17 cellular contexts compared by ENCODE assay signal in the genomic region with DNA sequence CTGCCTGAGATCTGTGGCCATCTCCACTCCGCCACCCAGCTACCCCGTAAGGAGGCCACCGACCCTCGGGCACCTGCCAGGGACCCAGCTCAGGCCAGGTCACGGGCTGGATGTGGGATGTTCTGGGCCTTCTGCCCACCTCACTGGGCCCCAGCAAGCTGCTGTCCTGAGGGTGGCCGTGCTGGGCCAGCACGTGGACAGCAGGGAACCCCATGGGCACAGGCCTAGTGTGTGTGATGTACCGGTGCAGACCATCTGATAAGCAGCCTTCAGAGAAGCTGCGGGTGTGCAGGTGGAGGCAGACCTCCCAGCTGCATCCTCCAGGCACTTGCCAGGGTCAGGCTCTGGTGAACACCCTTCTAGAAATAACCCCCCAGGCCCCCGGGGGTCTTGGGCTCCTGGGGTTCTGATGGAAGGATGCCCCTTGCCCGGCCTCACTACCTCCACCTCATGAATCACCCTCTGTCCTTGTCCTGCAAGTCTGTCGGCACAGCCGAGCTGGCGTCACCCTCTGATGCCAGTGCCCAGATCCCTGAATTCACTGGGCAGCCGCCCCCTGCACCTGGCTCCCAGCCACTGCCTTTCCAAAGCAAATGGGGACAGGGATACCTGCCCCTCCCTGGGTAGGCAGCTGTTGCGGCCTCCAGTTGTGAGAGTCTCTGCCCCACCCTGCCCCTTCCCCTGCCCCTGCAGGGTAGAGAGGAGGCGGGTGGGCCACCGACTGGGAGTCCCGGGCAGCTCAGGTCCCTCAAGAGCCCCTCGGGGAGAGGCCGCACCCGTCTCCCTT.
A peak's percentile ranks its signal among the peaks of the same experiment; 100 is the strongest.
DNase-seq lines count a peak whose midpoint lies in the region; ATAC-seq and TF ChIP-seq lines count a peak whose summit lies in the region.
"Had no signal": no experiment of that assay in that cellular context is flagged by ENCODE, and none has a peak within 500 bp of the region (broad histone marks: within the 10 kb centered on the region; RNA-seq: fewer than 3 reads in every experiment).

No MANE protein-coding gene starts in this region.

- H3K36me3 ChIP-seq in BLaER1 treated with 17β-estradiol and CSF1 and Interleukin-3, amounts not matched to agents 10 nM and 100 nM = no peaks in the 10 kb centered on the region
- H3K36me3 ChIP-seq: brain microvascular endothelial cell had no signal

- no peaks in the 10 kb centered on the region for H3K4me1 Mint-ChIP-seq in CD4-positive, alpha-beta T cell (ENCODE audit: low read depth)
- H3K4me1 Mint-ChIP-seq: activated CD4-positive, alpha-beta T cell treated with anti-CD3 and anti-CD28 coated beads, Interleukin-2, amount 10 ng/mL, durations not matched to agents 7 days and 5 days had no signal

- no peaks in the 10 kb centered on the region for H3K36me3 Mint-ChIP-seq in CD4-positive, alpha-beta T cell (ENCODE audit: low read depth)

- H3K27ac ChIP-seq in BLaER1 treated with 17β-estradiol and CSF1 and Interleukin-3, amounts not matched to agents 10 nM and 100 nM = peak overlapping the region in 8 of 11 experiments; percentile 3 to 81 (median 63); a peak in 10 of 22 replicates
- peak overlapping the region; percentile 9; the same call in 1 of the 2 replicates for H3K27ac ChIP-seq in RWPE1
- no peak overlapping the region for H3K27ac ChIP-seq in CD4-positive, alpha-beta T cell (ENCODE audit: low read depth, low read length)
- H3K27ac ChIP-seq: brain microvascular endothelial cell, PC-9 had no signal

- intact Hi-C loops in head of caudate nucleus (cut with DNase I) = no loop called here
- intact Hi-C loops in CD4-positive, alpha-beta T cell (cut with DNase I, micrococcal nuclease) = no loop called here

- H3K9ac ChIP-seq in BLaER1 treated with 17β-estradiol and CSF1 and Interleukin-3, amounts not matched to agents 10 nM and 100 nM = peak overlapping the region in 9 of 11 experiments; percentile 16 to 72 (median 42); a peak in 15 of 22 replicates

- peaks cover 75 to 100% (median 95%) of the 10 kb centered on the region in 10 experiments for H3K4me1 ChIP-seq in BLaER1 treated with 17β-estradiol and CSF1 and Interleukin-3, amounts not matched to agents 10 nM and 100 nM

- no peak overlapping the region for H3K4me3 Mint-ChIP-seq in CD4-positive, alpha-beta T cell
- H3K4me3 Mint-ChIP-seq: activated CD4-positive, alpha-beta T cell treated with anti-CD3 and anti-CD28 coated beads, Interleukin-2, amount 10 ng/mL, durations not matched to agents 7 days and 5 days; stimulated activated naive CD8-positive, alpha-beta T cell treated with anti-CD3 and anti-CD28 coated beads, Interleukin-15, Interleukin-2, amounts not matched to agents 100 ng/mL and 50 ng/mL, for 24 hours had no signal

- POLR2A ChIA-PET in RWPE1 (lab: Yijun Ruan, JAX; ENCODE audit: low non-redundant PET) = no interaction called here
- POLR2A ChIA-PET in CD4-positive, alpha-beta T cell (lab: Charles Lee) = interaction anchor here (1.1 kb wide), 1 partner anchor 16 kb away, joined by 3 read pairs; no protein-coding TSS in a partner anchor

- no peak for ATAC-seq in CD4-positive, alpha-beta T cell (ENCODE audit: poor library complexity)

- peaks cover 0 to 76% (median 18%) of the 10 kb centered on the region in 11 experiments; a peak in 13 of 22 replicates for H4K20me1 ChIP-seq in BLaER1 treated with 17β-estradiol and CSF1 and Interleukin-3, amounts not matched to agents 10 nM and 100 nM

- H3K4me2 ChIP-seq in BLaER1 treated with 17β-estradiol and CSF1 and Interleukin-3, amounts not matched to agents 10 nM and 100 nM = peak overlapping the region; percentile 80 to 99 (median 97)
- H3K4me2 ChIP-seq: PC-9 had no signal

- no peaks in the 10 kb centered on the region for H3K27me3 Mint-ChIP-seq in CD4-positive, alpha-beta T cell
- H3K27me3 Mint-ChIP-seq: activated CD4-positive, alpha-beta T cell treated with anti-CD3 and anti-CD28 coated beads, Interleukin-2, amount 10 ng/mL, durations not matched to agents 7 days and 5 days; stimulated activated naive CD8-positive, alpha-beta T cell treated with anti-CD3 and anti-CD28 coated beads, Interleukin-15, Interleukin-2, amounts not matched to agents 100 ng/mL and 50 ng/mL, for 24 hours had no signal

- H3K9me3 Mint-ChIP-seq in CD4-positive, alpha-beta T cell = no peaks in the 10 kb centered on the region
- H3K9me3 Mint-ChIP-seq: activated CD4-positive, alpha-beta T cell treated with anti-CD3 and anti-CD28 coated beads, Interleukin-2, amount 10 ng/mL, durations not matched to agents 7 days and 5 days; stimulated activated naive CD8-positive, alpha-beta T cell treated with anti-CD3 and anti-CD28 coated beads, Interleukin-15, Interleukin-2, amounts not matched to agents 100 ng/mL and 50 ng/mL, for 24 hours had no signal

- peak overlapping the region in 2 of 10 experiments; percentile 0 to 33; a peak in 3 of 20 replicates for H3K4me3 ChIP-seq in BLaER1 treated with 17β-estradiol and CSF1 and Interleukin-3, amounts not matched to agents 10 nM and 100 nM
- H3K4me3 ChIP-seq: PC-9 had no signal

- DNase-seq in RWPE1 (ENCODE audit: low spot score) = no peak
- peak in 30 of 42 donors; percentile 7 to 84 (median 62) for DNase-seq in head of caudate nucleus
- peak; percentile 63 for DNase-seq in pons (ENCODE audit: low spot score)
- no peak for DNase-seq in NCI-H187 treated with DMSO at 0.1 percent for 48 hours (lab: John Stamatoyannopoulos, UW)
- no peak for DNase-seq in CD4-positive, alpha-beta T cell
- DNase-seq in SW480 (ENCODE audit: low spot score) = no peak
- DNase-seq in activated CD8-positive, alpha-beta memory T cell treated with anti-CD3 and anti-CD28 coated beads, Interleukin-2, amount 50 U/mL, for 4 hours = no peak
- DNase-seq: activated CD4-positive, alpha-beta T cell treated with anti-CD3 and anti-CD28 coated beads, Interleukin-2, amount 10 ng/mL, durations not matched to agents 7 days and 5 days; activated naive CD4-positive, alpha-beta T cell treated with anti-CD3 and anti-CD28 coated beads, Interleukin-2, amount 50 U/mL, for 16 hours; activated T-cell treated with anti-CD3 and anti-CD28 coated beads, Interleukin-2, amount 50 U/mL, for 1 hour; brain microvascular endothelial cell; kidney glomerular epithelial cell; NCI-H1930; NCI-H526 treated with DMSO at 0.1 percent for 48 hours; PC-9 had no signal

- no peak overlapping the region for H3K27ac Mint-ChIP-seq in CD4-positive, alpha-beta T cell
- H3K27ac Mint-ChIP-seq: activated CD4-positive, alpha-beta T cell treated with anti-CD3 and anti-CD28 coated beads, Interleukin-2, amount 10 ng/mL, durations not matched to agents 7 days and 5 days; stimulated activated naive CD8-positive, alpha-beta T cell treated with anti-CD3 and anti-CD28 coated beads, Interleukin-15, Interleukin-2, amounts not matched to agents 100 ng/mL and 50 ng/mL, for 24 hours had no signal

- H3K9me3 ChIP-seq in BLaER1 treated with 17β-estradiol and CSF1 and Interleukin-3, amounts not matched to agents 10 nM and 100 nM (replicated peaks in 1 of 11) = no peaks in the 10 kb centered on the region
- no peaks in the 10 kb centered on the region for H3K9me3 ChIP-seq in CD4-positive, alpha-beta T cell (ENCODE audit: control insufficient read depth, low read length)

- CTCF ChIA-PET in RWPE1 (lab: Yijun Ruan, JAX) = interaction anchor here (0.8 to 1.5 kb wide), 2 partner anchors 10 to 74 kb away, joined by 3 to 4 read pairs; no protein-coding TSS in a partner anchor
- CTCF ChIA-PET in CD4-positive, alpha-beta T cell (lab: Charles Lee) = no interaction called here

- H3K27me3 ChIP-seq in BLaER1 treated with 17β-estradiol and CSF1 and Interleukin-3, amounts not matched to agents 10 nM and 100 nM = peaks cover 0 to 62% (median 22%) of the 10 kb centered on the region in 11 experiments; a peak in 14 of 22 replicates
- H3K27me3 ChIP-seq in CD4-positive, alpha-beta T cell (ENCODE audit: control insufficient read depth, insufficient read depth, low read length) = no peaks in the 10 kb centered on the region
- H3K27me3 ChIP-seq: brain microvascular endothelial cell had no signal

- TF ChIP-seq CTCF in RWPE1 (conservative IDR thresholded peaks at IDR 0.05; ENCODE audit: low read depth) = no peak
- no peak for TF ChIP-seq CTCF in CD4-positive, alpha-beta T cell (IDR thresholded peaks at IDR 0.05)

Comparison
In these comparisons a context has a peak if more than half of its experiments do, and no peak if none do; other contexts are left out.
1. DNase-seq: peak in head of caudate nucleus (30 of 42) and pons (single experiment); none in RWPE1 (single experiment), NCI-H187 treated with DMSO at 0.1 percent for 48 hours (single experiment), CD4-positive, alpha-beta T cell (0 of 10), SW480 (single experiment) and activated CD8-positive, alpha-beta memory T cell treated with anti-CD3 and anti-CD28 coated beads, Interleukin-2, amount 50 U/mL, for 4 hours (single experiment).